ENCODE assay signal across 8 cellular contexts in genomic region chr11:77127969-77128691, GRCh38. TPM values are rescaled to one million over a fixed set of nuclear protein-coding genes. Genes with fewer than 3 reads are reported as not detected.
DNase-seq lines count a peak whose midpoint lies in the region; ATAC-seq, FAIRE-seq and TF ChIP-seq lines count a peak whose summit lies in the region.

TSS of gene MYO7A (plus strand) at chr11:77128246. CDS start at chr11:77130635, 2,389 bp downstream.

- peaks cover 0 to 5% (median 0%) of the 10 kb centered on the region in 11 experiments; a peak in 5 of 22 replicates for H3K9me3 ChIP-seq in BLaER1 treated with 17β-estradiol and CSF1 and Interleukin-3, amounts not matched to agents 10 nM and 100 nM (replicated peaks in 1 of 11)
- H3K9me3 ChIP-seq in astrocyte (ENCODE audit: insufficient read depth, low read depth, low read length) (no peaks in the 10 kb centered on the region), iPS-18c (ENCODE audit: control insufficient read depth, insufficient read depth, low read length) (no peaks in the 10 kb centered on the region), skeletal muscle satellite cell (replicated peaks; ENCODE audit: low read length) (no peaks in the 10 kb centered on the region)

- peak within 1 kb of the TSS in 1 of 11 experiments; percentile 24; a peak in 1 of 22 replicates for H3K27ac ChIP-seq in BLaER1 treated with 17β-estradiol and CSF1 and Interleukin-3, amounts not matched to agents 10 nM and 100 nM
- H3K27ac ChIP-seq in astrocyte (ENCODE audit: low read depth, low read length) = no peak within 1 kb of the TSS

- peak within 1 kb of the TSS; percentile 75 for H2AFZ ChIP-seq in astrocyte (ENCODE audit: low read depth, low read length)

- H3K4me2 ChIP-seq in BLaER1 treated with 17β-estradiol and CSF1 and Interleukin-3, amounts not matched to agents 10 nM and 100 nM = peak within 1 kb of the TSS; percentile 69 to 93 (median 78)
- H3K4me2 ChIP-seq in astrocyte (ENCODE audit: low read length) = peak within 1 kb of the TSS; percentile 90
- H3K4me2 ChIP-seq in skeletal muscle satellite cell (ENCODE audit: low read length) = peak within 1 kb of the TSS; percentile 94

- H3K79me2 ChIP-seq in astrocyte (ENCODE audit: insufficient read depth, low read length) = no peaks in the 10 kb centered on the region

- no peaks in the 10 kb centered on the region for H3K9me3 Mint-ChIP-seq in astrocyte (ENCODE audit: unreplicated experiment)

- H3K4me3 ChIP-seq in BLaER1 treated with 17β-estradiol and CSF1 and Interleukin-3, amounts not matched to agents 10 nM and 100 nM = peak within 1 kb of the TSS; percentile 39 to 65 (median 44); a peak in 18 of 20 replicates
- H3K4me3 ChIP-seq in astrocyte (ENCODE audit: insufficient read depth, low read depth, low read length) = peak within 1 kb of the TSS; percentile 50
- H3K4me3 ChIP-seq in iPS-18c (ENCODE audit: insufficient read depth, low read depth, low read length) = peak within 1 kb of the TSS; percentile 50
- H3K4me3 ChIP-seq in skeletal muscle satellite cell (ENCODE audit: low read length) = peak within 1 kb of the TSS; percentile 69

- no peak for TF ChIP-seq CTCF in astrocyte (IDR thresholded peaks at IDR 0.05; ENCODE audit: insufficient read depth, low read depth, low read length)

- peaks cover 0 to 2% (median 0%) of the 10 kb centered on the region in 11 experiments; a peak in 1 of 22 replicates for H3K36me3 ChIP-seq in BLaER1 treated with 17β-estradiol and CSF1 and Interleukin-3, amounts not matched to agents 10 nM and 100 nM
- H3K36me3 ChIP-seq in astrocyte (ENCODE audit: insufficient read depth, low read length) (no peaks in the 10 kb centered on the region), skeletal muscle satellite cell (ENCODE audit: insufficient read depth, low read length) (peaks cover 6% of the 10 kb centered on the region)

- H3K9ac ChIP-seq in BLaER1 treated with 17β-estradiol and CSF1 and Interleukin-3, amounts not matched to agents 10 nM and 100 nM = peak within 1 kb of the TSS; percentile 5 to 71 (median 39); a peak in 15 of 22 replicates
- peak within 1 kb of the TSS; percentile 42 for H3K9ac ChIP-seq in astrocyte (ENCODE audit: low read length)
- H3K9ac ChIP-seq in skeletal muscle satellite cell (ENCODE audit: low read depth, low read length) = no peak within 1 kb of the TSS

- no peak for FAIRE-seq in astrocyte (lab: Jason Lieb, UNC)

- no peak within 1 kb of the TSS for H3K4me3 Mint-ChIP-seq in astrocyte (ENCODE audit: unreplicated experiment)

- DNase-seq in NCI-H1092 (lab: John Stamatoyannopoulos, UW) = peak; percentile 69
- DNase-seq in astrocyte (ENCODE audit: low read depth) = no peak
- DNase-seq in DMS 273 treated with DMSO at 0.1 percent for 48 hours (lab: John Stamatoyannopoulos, UW) = no peak
- no peak for DNase-seq in HCEC 1CT

- H3K4me1 ChIP-seq in BLaER1 treated with 17β-estradiol and CSF1 and Interleukin-3, amounts not matched to agents 10 nM and 100 nM = peaks cover 25 to 86% (median 68%) of the 10 kb centered on the region in 10 experiments
- peaks cover 14% of the 10 kb centered on the region for H3K4me1 ChIP-seq in astrocyte (ENCODE audit: insufficient read depth, low read length)
- H3K4me1 ChIP-seq in skeletal muscle satellite cell (ENCODE audit: control insufficient read depth, insufficient read depth, low read length) = peaks cover 13% of the 10 kb centered on the region

- ATAC-seq in GM21723 (IDR thresholded peaks at IDR 0.05; ENCODE audit: unreplicated experiment) = no peak

- no peaks in the 10 kb centered on the region for H3K4me1 Mint-ChIP-seq in astrocyte (ENCODE audit: low read depth, unreplicated experiment)

- no peak within 1 kb of the TSS for H3K27ac Mint-ChIP-seq in astrocyte (ENCODE audit: unreplicated experiment)

- peaks cover 17% of the 10 kb centered on the region for H3K27me3 Mint-ChIP-seq in astrocyte (ENCODE audit: low read depth, unreplicated experiment)

- H4K20me1 ChIP-seq in BLaER1 treated with 17β-estradiol and CSF1 and Interleukin-3, amounts not matched to agents 10 nM and 100 nM = peaks cover 0 to 6% (median 0%) of the 10 kb centered on the region in 11 experiments; a peak in 2 of 22 replicates
- no peaks in the 10 kb centered on the region for H4K20me1 ChIP-seq in astrocyte (ENCODE audit: insufficient read depth, low read length)

- H3K36me3 Mint-ChIP-seq in astrocyte (ENCODE audit: low read depth, unreplicated experiment) = peaks cover 2% of the 10 kb centered on the region

- no peaks in the 10 kb centered on the region for H3K27me3 ChIP-seq in BLaER1 treated with 17β-estradiol and CSF1 and Interleukin-3, amounts not matched to agents 10 nM and 100 nM
- H3K27me3 ChIP-seq in astrocyte (ENCODE audit: insufficient read depth, low read length) (no peaks in the 10 kb centered on the region), skeletal muscle satellite cell (ENCODE audit: control insufficient read depth, insufficient read depth, low read length) (peaks cover 2% of the 10 kb centered on the region)

RNA-seq across cellular contexts. Expression of gene MYO7A, which starts in this region (rescaled TPM):
- total RNA-seq in astrocyte = 0.16 TPM in 1 of 2 replicates, not detected in the other
- under 0.01 and 0.25 TPM in 2 replicates for total RNA-seq in skeletal muscle satellite cell (2012; rRNA removed)
